ENCODE assay signal across 8 cellular contexts in genomic region chr22:41543854-41544670, GRCh38. TPM values are rescaled to one million over a fixed set of nuclear protein-coding genes. Genes with fewer than 3 reads are reported as not detected.
DNase-seq lines count a peak whose midpoint lies in the region; ATAC-seq lines count a peak whose summit lies in the region.

TSS of gene POLR3H (minus strand) at chr22:41544470. CDS start at chr22:41544101, 369 bp downstream.

- peak within 1 kb of the TSS; percentile 85 for H3K27ac ChIP-seq in GM23248
- peak within 1 kb of the TSS; percentile 84 for H3K27ac ChIP-seq in naive thymus-derived CD4-positive, alpha-beta T cell (ENCODE audit: low read depth, low read length)

- CTCF ChIA-PET in naive thymus-derived CD4-positive, alpha-beta T cell (lab: Charles Lee) = interaction anchor here (1.7 kb wide), 1 partner anchor 140 kb away, joined by 4 read pairs; no protein-coding TSS in a partner anchor

- H3K9me3 ChIP-seq in GM23248 (ENCODE audit: low read depth) = no peaks in the 10 kb centered on the region
- H3K9me3 ChIP-seq in naive thymus-derived CD4-positive, alpha-beta T cell (ENCODE audit: control insufficient read depth in 2 of 3, low read length in 3 of 3) = no peaks in the 10 kb centered on the region

- peaks cover 3% of the 10 kb centered on the region for H3K27me3 Mint-ChIP-seq in activated T-helper 1 cell treated with anti-CD3 and anti-CD28 coated beads, Interleukin-12 subunit alpha, Interleukin-12 subunit beta, Interleukin-2, Interleukin-4 antibody, amounts not matched to agents 30 ng/mL and 10 ng/mL and 1 ng/mL, durations not matched to agents 14 hours and 24 hours and 36 hours (ENCODE audit: insufficient read depth)
- no peaks in the 10 kb centered on the region for H3K27me3 Mint-ChIP-seq in naive thymus-derived CD4-positive, alpha-beta T cell
- H3K27me3 Mint-ChIP-seq in stimulated activated naive B cell treated with anti-CD40 and anti-IgM and Interleukin-4, amounts not matched to agents 10 μg/mL and 1 μg/mL and 100 μg/mL, for 72 hours = peaks cover 0 to under 1% of the 10 kb centered on the region in 2 donors

- H3K4me3 ChIP-seq in GM23248 = peak within 1 kb of the TSS; percentile 95
- H3K4me3 ChIP-seq in naive thymus-derived CD4-positive, alpha-beta T cell (ENCODE audit: low read length) = peak within 1 kb of the TSS; percentile 96

- peak within 1 kb of the TSS; percentile 96 for H3K9ac ChIP-seq in GM23248

- no peaks in the 10 kb centered on the region for H3K9me2 ChIP-seq in GM23248 (ENCODE audit: insufficient read depth)

- H3F3A ChIP-seq in GM23248 (ENCODE audit: insufficient read depth) = 0 out of 2 replicates have a peak, but pooled peaks cover 4% of the 10 kb centered on the region

- H3K36me3 Mint-ChIP-seq in activated T-helper 1 cell treated with anti-CD3 and anti-CD28 coated beads, Interleukin-12 subunit alpha, Interleukin-12 subunit beta, Interleukin-2, Interleukin-4 antibody, amounts not matched to agents 30 ng/mL and 10 ng/mL and 1 ng/mL, durations not matched to agents 14 hours and 24 hours and 36 hours (ENCODE audit: low read depth) = peaks cover 4% of the 10 kb centered on the region
- peaks cover 0 to 4% (median 0%) of the 10 kb centered on the region in 5 donors for H3K36me3 Mint-ChIP-seq in naive thymus-derived CD4-positive, alpha-beta T cell
- peaks cover 16 to 32% of the 10 kb centered on the region in 2 donors for H3K36me3 Mint-ChIP-seq in stimulated activated naive B cell treated with anti-CD40 and anti-IgM and Interleukin-4, amounts not matched to agents 10 μg/mL and 1 μg/mL and 100 μg/mL, for 72 hours

- H3K27ac Mint-ChIP-seq in activated T-helper 1 cell treated with anti-CD3 and anti-CD28 coated beads, Interleukin-12 subunit alpha, Interleukin-12 subunit beta, Interleukin-2, Interleukin-4 antibody, amounts not matched to agents 30 ng/mL and 10 ng/mL and 1 ng/mL, durations not matched to agents 14 hours and 24 hours and 36 hours = peak within 1 kb of the TSS; percentile 84
- H3K27ac Mint-ChIP-seq in naive thymus-derived CD4-positive, alpha-beta T cell = peak within 1 kb of the TSS; percentile 88 to 98 (median 95)
- H3K27ac Mint-ChIP-seq in stimulated activated naive B cell treated with anti-CD40 and anti-IgM and Interleukin-4, amounts not matched to agents 10 μg/mL and 1 μg/mL and 100 μg/mL, for 72 hours = peak within 1 kb of the TSS; percentile 97

- in situ Hi-C loops in GM23248 (cut with MboI) = no loop called here

- peaks cover 56% of the 10 kb centered on the region for H3K79me2 ChIP-seq in GM23248 (ENCODE audit: insufficient read depth)

- POLR2A ChIA-PET in naive thymus-derived CD4-positive, alpha-beta T cell (lab: Charles Lee) = interaction anchor here (1.2 to 1.9 kb wide), 4 partner anchors 19 to 163 kb away, joined by 3 to 10 read pairs (median 7); partner anchors contain the start of genes PMM1 and TEF

- H3K36me3 ChIP-seq in GM23248 (ENCODE audit: low read depth) = no peaks in the 10 kb centered on the region
- peaks cover 0 to 21% (median 0%) of the 10 kb centered on the region in 3 experiments for H3K36me3 ChIP-seq in naive thymus-derived CD4-positive, alpha-beta T cell (ENCODE audit: control insufficient read depth in 2 of 3, insufficient read depth in 3 of 3, low read length in 3 of 3)

- peak within 1 kb of the TSS; percentile 82 for H2AFZ ChIP-seq in GM23248

- peak; percentile 100 for ATAC-seq in naive thymus-derived CD4-positive, alpha-beta T cell
- peak; percentile 95 to 98 for ATAC-seq in stimulated activated naive B cell treated with anti-CD40 and anti-IgM and Interleukin-4, amounts not matched to agents 10 μg/mL and 1 μg/mL and 100 μg/mL, for 72 hours (replicated peaks)

- 1% methylated on average over 64 to 75 of the region's 80 CpGs for WGBS in GM23248 (ENCODE audit: low coverage in 1 of 2, low lambda C conversion rate in 2 of 2, missing lambda C conversion rate in 2 of 2), 2 experiments

- intact Hi-C loops in activated T-helper 1 cell treated with anti-CD3 and anti-CD28 coated beads, Interleukin-12 subunit alpha, Interleukin-12 subunit beta, Interleukin-2, Interleukin-4 antibody, amounts not matched to agents 30 ng/mL and 10 ng/mL and 1 ng/mL, durations not matched to agents 14 hours and 24 hours and 36 hours (cut with micrococcal nuclease) = loop anchor here (1.0 kb wide), 5 partner anchors 46 to 258 kb away; partner anchors contain the start of genes DESI1, PHF5A, RANGAP1 and XRCC6
- intact Hi-C loops in naive thymus-derived CD4-positive, alpha-beta T cell (cut with micrococcal nuclease) = loop anchor here (1.0 to 10.0 kb wide), 15 partner anchors 18 to 909 kb away; partner anchors contain the start of genes DESI1 (in 2 of the 2), PHF5A (in 2 of the 2), RANGAP1 (in 2 of the 2) and XRCC6 (in 2 of the 2)

- H3K4me1 Mint-ChIP-seq in activated T-helper 1 cell treated with anti-CD3 and anti-CD28 coated beads, Interleukin-12 subunit alpha, Interleukin-12 subunit beta, Interleukin-2, Interleukin-4 antibody, amounts not matched to agents 30 ng/mL and 10 ng/mL and 1 ng/mL, durations not matched to agents 14 hours and 24 hours and 36 hours (ENCODE audit: low read depth) = peaks cover 40% of the 10 kb centered on the region
- peaks cover 30 to 52% (median 45%) of the 10 kb centered on the region in 7 donors for H3K4me1 Mint-ChIP-seq in naive thymus-derived CD4-positive, alpha-beta T cell
- peaks cover 36 to 57% of the 10 kb centered on the region in 2 donors for H3K4me1 Mint-ChIP-seq in stimulated activated naive B cell treated with anti-CD40 and anti-IgM and Interleukin-4, amounts not matched to agents 10 μg/mL and 1 μg/mL and 100 μg/mL, for 72 hours

- DNase-seq in EH (ENCODE audit: low read depth) = peak; percentile 98
- DNase-seq in GM23248 = peak; percentile 99
- peak; percentile 96 for DNase-seq in LHCN-M2 (ENCODE audit: low read depth)
- DNase-seq in RPMI7951 (ENCODE audit: low read depth) = peak; percentile 96
- peak; percentile 97 for DNase-seq in activated T-helper 1 cell treated with anti-CD3 and anti-CD28 coated beads, Interleukin-12 subunit alpha, Interleukin-12 subunit beta, Interleukin-2, Interleukin-4 antibody, amounts not matched to agents 30 ng/mL and 10 ng/mL and 1 ng/mL, durations not matched to agents 14 hours and 24 hours and 36 hours (ENCODE audit: low spot score)
- DNase-seq in fibroblast of gingiva (ENCODE audit: low read depth) = peak; percentile 97
- DNase-seq in naive thymus-derived CD4-positive, alpha-beta T cell = peak; percentile 89 to 97 (median 95)
- peak; percentile 94 for DNase-seq in stimulated activated naive B cell treated with anti-CD40 and anti-IgM and Interleukin-4, amounts not matched to agents 10 μg/mL and 1 μg/mL and 100 μg/mL, for 72 hours

- no peaks in the 10 kb centered on the region for H3K27me3 ChIP-seq in GM23248 (replicated peaks; ENCODE audit: insufficient read depth)
- H3K27me3 ChIP-seq in naive thymus-derived CD4-positive, alpha-beta T cell (ENCODE audit: control insufficient read depth in 2 of 2, insufficient read depth in 2 of 2, low read length in 2 of 2) = no peaks in the 10 kb centered on the region

- H3K4me2 ChIP-seq in GM23248 (ENCODE audit: unreplicated experiment) = peak within 1 kb of the TSS; percentile 95

- H4K20me1 ChIP-seq in GM23248 (ENCODE audit: insufficient read depth) = no peaks in the 10 kb centered on the region

- H3K4me3 Mint-ChIP-seq in activated T-helper 1 cell treated with anti-CD3 and anti-CD28 coated beads, Interleukin-12 subunit alpha, Interleukin-12 subunit beta, Interleukin-2, Interleukin-4 antibody, amounts not matched to agents 30 ng/mL and 10 ng/mL and 1 ng/mL, durations not matched to agents 14 hours and 24 hours and 36 hours = peak within 1 kb of the TSS; percentile 93
- peak within 1 kb of the TSS; percentile 82 to 100 (median 97) for H3K4me3 Mint-ChIP-seq in naive thymus-derived CD4-positive, alpha-beta T cell
- H3K4me3 Mint-ChIP-seq in stimulated activated naive B cell treated with anti-CD40 and anti-IgM and Interleukin-4, amounts not matched to agents 10 μg/mL and 1 μg/mL and 100 μg/mL, for 72 hours = peak within 1 kb of the TSS; percentile 97

- H3K9me3 Mint-ChIP-seq in activated T-helper 1 cell treated with anti-CD3 and anti-CD28 coated beads, Interleukin-12 subunit alpha, Interleukin-12 subunit beta, Interleukin-2, Interleukin-4 antibody, amounts not matched to agents 30 ng/mL and 10 ng/mL and 1 ng/mL, durations not matched to agents 14 hours and 24 hours and 36 hours = no peaks in the 10 kb centered on the region
- H3K9me3 Mint-ChIP-seq in naive thymus-derived CD4-positive, alpha-beta T cell = peaks cover 0 to 2% (median 0%) of the 10 kb centered on the region in 11 donors
- H3K9me3 Mint-ChIP-seq in stimulated activated naive B cell treated with anti-CD40 and anti-IgM and Interleukin-4, amounts not matched to agents 10 μg/mL and 1 μg/mL and 100 μg/mL, for 72 hours = no peaks in the 10 kb centered on the region

- H3K4me1 ChIP-seq in GM23248 (ENCODE audit: insufficient read depth) = peaks cover 17% of the 10 kb centered on the region
- peaks cover 7 to 15% of the 10 kb centered on the region in 2 donors for H3K4me1 ChIP-seq in naive thymus-derived CD4-positive, alpha-beta T cell (ENCODE audit: control insufficient read depth in 2 of 2, insufficient read depth in 2 of 2, low read length in 2 of 2)

RNA-seq across cellular contexts. Expression of gene POLR3H, which starts in this region (rescaled TPM):
- 16.8 and 21.2 TPM in 2 replicates for total RNA-seq in GM23248 (2014; rRNA removed; shearing (Covaris generic))
- polyA plus RNA-seq in GM23248 (2016; fragmentation: Nextera tagmentation; extraction: Ambion mirVana) = 49.6 and 52.2 TPM in 2 replicates
- 20.0 and 20.6 TPM in 2 replicates for total RNA-seq in LHCN-M2 (2014; rRNA removed)
- 41.7 TPM for polyA plus RNA-seq in LHCN-M2 (2012)
- total RNA-seq in RPMI7951 (2014; rRNA removed; shearing (Covaris generic)) = 11.5 and 14.0 TPM in 2 replicates
- 51.8 and 52.0 TPM in 2 replicates for total RNA-seq in activated T-helper 1 cell treated with anti-CD3 and anti-CD28 coated beads, Interleukin-12 subunit alpha, Interleukin-12 subunit beta, Interleukin-2, Interleukin-4 antibody, amounts not matched to agents 30 ng/mL and 10 ng/mL and 1 ng/mL, durations not matched to agents 14 hours and 24 hours and 36 hours
- total RNA-seq in naive thymus-derived CD4-positive, alpha-beta T cell = 10 to 100 TPM; 21.7 to 59.6 (median 28.5) TPM
- 10 to 100 TPM; 24.2 to 32.2 TPM for polyA plus RNA-seq in naive thymus-derived CD4-positive, alpha-beta T cell

Comparison
In these comparisons a context has a peak if more than half of its experiments do, and no peak if none do; other contexts are left out.
1. Peak in every context shown above with its lines: DNase-seq, ATAC-seq, H3K4me3 ChIP-seq and H3K27ac ChIP-seq.